1 cellular context compared by ENCODE assay signal in the genomic region with DNA sequence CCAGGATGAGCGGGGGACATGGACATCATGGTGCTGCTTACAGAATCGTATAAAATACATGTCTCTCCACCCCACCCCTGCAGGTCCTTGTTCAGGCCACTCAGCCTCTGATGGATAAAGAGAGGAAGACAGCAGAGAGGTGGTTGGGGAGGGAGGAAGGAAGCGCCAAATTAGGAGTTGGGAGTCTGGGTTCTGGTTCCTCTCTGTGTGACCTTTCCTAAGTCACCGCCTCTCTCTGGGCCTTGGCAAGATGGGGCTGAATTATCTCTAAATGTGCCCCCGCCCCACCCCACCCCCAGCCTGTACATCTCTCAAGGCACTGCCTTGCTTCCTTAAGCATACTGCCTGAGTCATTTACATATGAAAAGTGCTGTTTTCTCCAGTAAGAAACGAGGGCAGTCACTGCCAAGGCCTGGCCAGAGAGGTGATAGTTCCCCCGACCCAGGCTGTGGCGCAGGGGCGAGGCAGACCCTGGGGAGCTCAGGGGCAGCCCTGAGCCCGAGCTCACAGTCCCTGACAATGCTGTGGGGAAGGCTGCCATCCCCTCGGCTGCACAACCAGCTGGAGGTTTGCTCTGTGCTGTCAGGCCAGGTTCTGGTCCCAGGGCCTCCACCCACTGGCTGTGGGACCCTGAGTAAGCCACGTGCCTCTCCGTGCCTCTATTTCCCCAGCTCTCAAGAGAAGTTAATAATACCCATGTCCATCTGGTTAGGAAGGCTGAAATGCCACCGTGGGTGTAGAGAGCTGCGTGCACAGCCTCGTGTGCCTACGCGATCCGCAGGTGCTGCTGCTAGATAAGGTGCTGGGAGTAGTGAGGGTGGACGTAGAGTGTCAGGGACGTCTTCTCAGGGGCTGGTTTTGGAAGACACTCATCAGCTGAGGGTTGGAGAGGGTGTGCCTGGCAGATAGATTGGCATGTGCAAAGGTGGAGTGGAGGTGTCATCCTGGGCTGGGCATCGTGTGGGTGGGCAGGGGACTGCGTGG.
TF ChIP-seq lines count a peak whose summit lies in the region.

No MANE protein-coding gene starts in this region.

TF ChIP-seq in K562, 482 proteins besides CTCF, POLR2A, EP300 and RAD21 (continued from another document and continues in another):
- TF ChIP-seq POLR2AphosphoS5 (IDR thresholded peaks at IDR 0.05; ENCODE audit: control insufficient read depth, insufficient read depth, low read depth, low read length), result peak; percentile 66
- no peak for TF ChIP-seq STAT5B (CRISPR knock-in tag; IDR thresholded peaks at IDR 0.05)
- TF ChIP-seq, protein P1, sequence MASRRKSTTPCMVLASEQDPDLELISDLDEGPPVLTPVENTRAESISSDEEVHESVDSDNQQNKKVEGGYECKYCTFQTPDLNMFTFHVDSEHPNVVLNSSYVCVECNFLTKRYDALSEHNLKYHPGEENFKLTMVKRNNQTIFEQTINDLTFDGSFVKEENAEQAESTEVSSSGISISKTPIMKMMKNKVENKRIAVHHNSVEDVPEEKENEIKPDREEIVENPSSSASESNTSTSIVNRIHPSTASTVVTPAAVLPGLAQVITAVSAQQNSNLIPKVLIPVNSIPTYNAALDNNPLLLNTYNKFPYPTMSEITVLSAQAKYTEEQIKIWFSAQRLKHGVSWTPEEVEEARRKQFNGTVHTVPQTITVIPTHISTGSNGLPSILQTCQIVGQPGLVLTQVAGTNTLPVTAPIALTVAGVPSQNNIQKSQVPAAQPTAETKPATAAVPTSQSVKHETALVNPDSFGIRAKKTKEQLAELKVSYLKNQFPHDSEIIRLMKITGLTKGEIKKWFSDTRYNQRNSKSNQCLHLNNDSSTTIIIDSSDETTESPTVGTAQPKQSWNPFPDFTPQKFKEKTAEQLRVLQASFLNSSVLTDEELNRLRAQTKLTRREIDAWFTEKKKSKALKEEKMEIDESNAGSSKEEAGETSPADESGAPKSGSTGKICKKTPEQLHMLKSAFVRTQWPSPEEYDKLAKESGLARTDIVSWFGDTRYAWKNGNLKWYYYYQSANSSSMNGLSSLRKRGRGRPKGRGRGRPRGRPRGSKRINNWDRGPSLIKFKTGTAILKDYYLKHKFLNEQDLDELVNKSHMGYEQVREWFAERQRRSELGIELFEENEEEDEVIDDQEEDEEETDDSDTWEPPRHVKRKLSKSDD (conservative IDR thresholded peaks at IDR 0.05; ENCODE audit: low read length), result no peak
- TF ChIP-seq ARID1B (IDR thresholded peaks at IDR 0.05), result peak; percentile 94
- no peak for TF ChIP-seq RFX7 (CRISPR knock-in tag; IDR thresholded peaks at IDR 0.05)
- TF ChIP-seq DIDO1 (tag; IDR thresholded peaks at IDR 0.05; ENCODE audit: low read depth), result no peak
- TF ChIP-seq, protein P2, sequence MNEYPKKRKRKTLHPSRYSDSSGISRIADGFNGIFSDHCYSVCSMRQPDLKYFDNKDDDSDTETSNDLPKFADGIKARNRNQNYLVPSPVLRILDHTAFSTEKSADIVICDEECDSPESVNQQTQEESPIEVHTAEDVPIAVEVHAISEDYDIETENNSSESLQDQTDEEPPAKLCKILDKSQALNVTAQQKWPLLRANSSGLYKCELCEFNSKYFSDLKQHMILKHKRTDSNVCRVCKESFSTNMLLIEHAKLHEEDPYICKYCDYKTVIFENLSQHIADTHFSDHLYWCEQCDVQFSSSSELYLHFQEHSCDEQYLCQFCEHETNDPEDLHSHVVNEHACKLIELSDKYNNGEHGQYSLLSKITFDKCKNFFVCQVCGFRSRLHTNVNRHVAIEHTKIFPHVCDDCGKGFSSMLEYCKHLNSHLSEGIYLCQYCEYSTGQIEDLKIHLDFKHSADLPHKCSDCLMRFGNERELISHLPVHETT (CRISPR knock-in tag; conservative IDR thresholded peaks at IDR 0.05 in 1 of 2, IDR thresholded peaks at IDR 0.05 in 1 of 2), result no peak
- TF ChIP-seq, protein P3, sequence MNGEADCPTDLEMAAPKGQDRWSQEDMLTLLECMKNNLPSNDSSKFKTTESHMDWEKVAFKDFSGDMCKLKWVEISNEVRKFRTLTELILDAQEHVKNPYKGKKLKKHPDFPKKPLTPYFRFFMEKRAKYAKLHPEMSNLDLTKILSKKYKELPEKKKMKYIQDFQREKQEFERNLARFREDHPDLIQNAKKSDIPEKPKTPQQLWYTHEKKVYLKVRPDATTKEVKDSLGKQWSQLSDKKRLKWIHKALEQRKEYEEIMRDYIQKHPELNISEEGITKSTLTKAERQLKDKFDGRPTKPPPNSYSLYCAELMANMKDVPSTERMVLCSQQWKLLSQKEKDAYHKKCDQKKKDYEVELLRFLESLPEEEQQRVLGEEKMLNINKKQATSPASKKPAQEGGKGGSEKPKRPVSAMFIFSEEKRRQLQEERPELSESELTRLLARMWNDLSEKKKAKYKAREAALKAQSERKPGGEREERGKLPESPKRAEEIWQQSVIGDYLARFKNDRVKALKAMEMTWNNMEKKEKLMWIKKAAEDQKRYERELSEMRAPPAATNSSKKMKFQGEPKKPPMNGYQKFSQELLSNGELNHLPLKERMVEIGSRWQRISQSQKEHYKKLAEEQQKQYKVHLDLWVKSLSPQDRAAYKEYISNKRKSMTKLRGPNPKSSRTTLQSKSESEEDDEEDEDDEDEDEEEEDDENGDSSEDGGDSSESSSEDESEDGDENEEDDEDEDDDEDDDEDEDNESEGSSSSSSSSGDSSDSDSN (IDR thresholded peaks at IDR 0.05; ENCODE audit: borderline replicate concordance in 1 of 2, low read depth in 2 of 2, low read length in 2 of 2), result peak in 1 of 2 experiments; percentile 47; a peak in 1 of 4 replicates
- peak; percentile 83 for TF ChIP-seq SMARCA4 (IDR thresholded peaks at IDR 0.05)
- TF ChIP-seq RAD51 (IDR thresholded peaks at IDR 0.05; ENCODE audit: borderline replicate concordance, low read depth), result peak; percentile 10; the same call in 1 of the 2 replicates
- 0 out of 2 replicates have a peak, but pooled peaks have one; percentile 31 for TF ChIP-seq MYC (IDR thresholded peaks at IDR 0.05; ENCODE audit: low read depth, low read length)
- TF ChIP-seq MYC (CRISPR knock-in tag; IDR thresholded peaks at IDR 0.05; ENCODE audit: borderline replicate concordance, low read depth), result no peak
- no peak for TF ChIP-seq ZNF707 (CRISPR knock-in tag; conservative IDR thresholded peaks at IDR 0.05)
- TF ChIP-seq U2AF1 (optimal IDR thresholded peaks at IDR 0.05; ENCODE audit: low read depth, low read length), result no peak
- TF ChIP-seq SMARCC2 (IDR thresholded peaks at IDR 0.05; ENCODE audit: low read depth), result 0 out of 2 replicates have a peak, but pooled peaks have one; percentile 23
- TF ChIP-seq EGR1 (conservative IDR thresholded peaks at IDR 0.05), result peak; percentile 95
- TF ChIP-seq, protein P4, sequence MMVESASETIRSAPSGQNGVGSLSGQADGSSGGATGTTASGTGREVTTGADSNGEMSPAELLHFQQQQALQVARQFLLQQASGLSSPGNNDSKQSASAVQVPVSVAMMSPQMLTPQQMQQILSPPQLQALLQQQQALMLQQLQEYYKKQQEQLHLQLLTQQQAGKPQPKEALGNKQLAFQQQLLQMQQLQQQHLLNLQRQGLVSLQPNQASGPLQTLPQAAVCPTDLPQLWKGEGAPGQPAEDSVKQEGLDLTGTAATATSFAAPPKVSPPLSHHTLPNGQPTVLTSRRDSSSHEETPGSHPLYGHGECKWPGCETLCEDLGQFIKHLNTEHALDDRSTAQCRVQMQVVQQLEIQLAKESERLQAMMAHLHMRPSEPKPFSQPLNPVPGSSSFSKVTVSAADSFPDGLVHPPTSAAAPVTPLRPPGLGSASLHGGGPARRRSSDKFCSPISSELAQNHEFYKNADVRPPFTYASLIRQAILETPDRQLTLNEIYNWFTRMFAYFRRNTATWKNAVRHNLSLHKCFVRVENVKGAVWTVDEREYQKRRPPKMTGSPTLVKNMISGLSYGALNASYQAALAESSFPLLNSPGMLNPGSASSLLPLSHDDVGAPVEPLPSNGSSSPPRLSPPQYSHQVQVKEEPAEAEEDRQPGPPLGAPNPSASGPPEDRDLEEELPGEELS (CRISPR knock-in tag; IDR thresholded peaks at IDR 0.05; ENCODE audit: borderline replicate concordance), result 0 out of 2 replicates have a peak, but pooled peaks have one; percentile 17
- TF ChIP-seq, protein P5, sequence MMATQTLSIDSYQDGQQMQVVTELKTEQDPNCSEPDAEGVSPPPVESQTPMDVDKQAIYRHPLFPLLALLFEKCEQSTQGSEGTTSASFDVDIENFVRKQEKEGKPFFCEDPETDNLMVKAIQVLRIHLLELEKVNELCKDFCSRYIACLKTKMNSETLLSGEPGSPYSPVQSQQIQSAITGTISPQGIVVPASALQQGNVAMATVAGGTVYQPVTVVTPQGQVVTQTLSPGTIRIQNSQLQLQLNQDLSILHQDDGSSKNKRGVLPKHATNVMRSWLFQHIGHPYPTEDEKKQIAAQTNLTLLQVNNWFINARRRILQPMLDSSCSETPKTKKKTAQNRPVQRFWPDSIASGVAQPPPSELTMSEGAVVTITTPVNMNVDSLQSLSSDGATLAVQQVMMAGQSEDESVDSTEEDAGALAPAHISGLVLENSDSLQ (IDR thresholded peaks at IDR 0.05), result peak; percentile 52
- no peak for TF ChIP-seq NFATC3 (IDR thresholded peaks at IDR 0.05)
- peak in 1 of 2 experiments; percentile 45; a peak in 1 of 4 replicates for TF ChIP-seq RCOR1 (IDR thresholded peaks at IDR 0.05; ENCODE audit: borderline replicate concordance in 1 of 2, low read depth in 2 of 2, low read length in 2 of 2)
- TF ChIP-seq ZNF589 (CRISPR knock-in tag; IDR thresholded peaks at IDR 0.05; ENCODE audit: low read depth), result no peak
- TF ChIP-seq ZNF75A (CRISPR knock-in tag; IDR thresholded peaks at IDR 0.05), result no peak
- peak; percentile 24; the same call in 1 of the 2 replicates for TF ChIP-seq RNF2 (IDR thresholded peaks at IDR 0.05)
- TF ChIP-seq PHF8 (IDR thresholded peaks at IDR 0.05; ENCODE audit: borderline replicate concordance, low read length), result no peak
- TF ChIP-seq, protein P6, sequence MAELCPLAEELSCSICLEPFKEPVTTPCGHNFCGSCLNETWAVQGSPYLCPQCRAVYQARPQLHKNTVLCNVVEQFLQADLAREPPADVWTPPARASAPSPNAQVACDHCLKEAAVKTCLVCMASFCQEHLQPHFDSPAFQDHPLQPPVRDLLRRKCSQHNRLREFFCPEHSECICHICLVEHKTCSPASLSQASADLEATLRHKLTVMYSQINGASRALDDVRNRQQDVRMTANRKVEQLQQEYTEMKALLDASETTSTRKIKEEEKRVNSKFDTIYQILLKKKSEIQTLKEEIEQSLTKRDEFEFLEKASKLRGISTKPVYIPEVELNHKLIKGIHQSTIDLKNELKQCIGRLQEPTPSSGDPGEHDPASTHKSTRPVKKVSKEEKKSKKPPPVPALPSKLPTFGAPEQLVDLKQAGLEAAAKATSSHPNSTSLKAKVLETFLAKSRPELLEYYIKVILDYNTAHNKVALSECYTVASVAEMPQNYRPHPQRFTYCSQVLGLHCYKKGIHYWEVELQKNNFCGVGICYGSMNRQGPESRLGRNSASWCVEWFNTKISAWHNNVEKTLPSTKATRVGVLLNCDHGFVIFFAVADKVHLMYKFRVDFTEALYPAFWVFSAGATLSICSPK (IDR thresholded peaks at IDR 0.05; ENCODE audit: borderline replicate concordance), result no peak
- no peak for TF ChIP-seq ZNF23 (CRISPR knock-in tag; IDR thresholded peaks at IDR 0.05)
- TF ChIP-seq NEUROD1 (IDR thresholded peaks at IDR 0.05; ENCODE audit: borderline replicate concordance, low read depth, low read length, partially characterized antibody), result peak; percentile 46
- peak; percentile 64 for TF ChIP-seq NFIC (IDR thresholded peaks at IDR 0.05)
- TF ChIP-seq NCOA2 (IDR thresholded peaks at IDR 0.05; ENCODE audit: partially characterized antibody in 2 of 2), result no peak
- TF ChIP-seq, protein P7, sequence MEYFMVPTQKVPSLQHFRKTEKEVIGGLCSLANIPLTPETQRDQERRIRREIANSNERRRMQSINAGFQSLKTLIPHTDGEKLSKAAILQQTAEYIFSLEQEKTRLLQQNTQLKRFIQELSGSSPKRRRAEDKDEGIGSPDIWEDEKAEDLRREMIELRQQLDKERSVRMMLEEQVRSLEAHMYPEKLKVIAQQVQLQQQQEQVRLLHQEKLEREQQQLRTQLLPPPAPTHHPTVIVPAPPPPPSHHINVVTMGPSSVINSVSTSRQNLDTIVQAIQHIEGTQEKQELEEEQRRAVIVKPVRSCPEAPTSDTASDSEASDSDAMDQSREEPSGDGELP (CRISPR knock-in tag; IDR thresholded peaks at IDR 0.05; ENCODE audit: borderline replicate concordance), result peak; percentile 87
- TF ChIP-seq ZNF217 (CRISPR knock-in tag; IDR thresholded peaks at IDR 0.05), result 0 out of 2 replicates have a peak, but pooled peaks have one; percentile 64
- peak; percentile 85 for TF ChIP-seq BHLHE40 (IDR thresholded peaks at IDR 0.05; ENCODE audit: low read length)
- peak in 1 of 2 experiments; percentile 71; a peak in 2 of 4 replicates for TF ChIP-seq HDAC1 (IDR thresholded peaks at IDR 0.05)
- TF ChIP-seq, protein P8, sequence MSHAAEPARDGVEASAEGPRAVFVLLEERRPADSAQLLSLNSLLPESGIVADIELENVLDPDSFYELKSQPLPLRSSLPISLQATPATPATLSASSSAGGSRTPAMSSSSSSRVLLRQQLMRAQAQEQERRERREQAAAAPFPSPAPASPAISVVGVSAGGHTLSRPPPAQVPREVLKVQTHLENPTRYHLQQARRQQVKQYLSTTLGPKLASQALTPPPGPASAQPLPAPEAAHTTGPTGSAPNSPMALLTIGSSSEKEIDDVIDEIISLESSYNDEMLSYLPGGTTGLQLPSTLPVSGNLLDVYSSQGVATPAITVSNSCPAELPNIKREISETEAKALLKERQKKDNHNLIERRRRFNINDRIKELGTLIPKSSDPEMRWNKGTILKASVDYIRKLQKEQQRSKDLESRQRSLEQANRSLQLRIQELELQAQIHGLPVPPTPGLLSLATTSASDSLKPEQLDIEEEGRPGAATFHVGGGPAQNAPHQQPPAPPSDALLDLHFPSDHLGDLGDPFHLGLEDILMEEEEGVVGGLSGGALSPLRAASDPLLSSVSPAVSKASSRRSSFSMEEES (CRISPR knock-in tag; IDR thresholded peaks at IDR 0.05), result no peak
- peak in 1 of 2 experiments; percentile 72; a peak in 1 of 3 replicates for TF ChIP-seq CBX3 (IDR thresholded peaks at IDR 0.05; ENCODE audit: borderline replicate concordance in 1 of 2, low read length in 2 of 2)
- TF ChIP-seq ZNF766 (CRISPR knock-in tag; conservative IDR thresholded peaks at IDR 0.05), result no peak
- no peak for TF ChIP-seq SREBF1 (IDR thresholded peaks at IDR 0.05; ENCODE audit: borderline replicate concordance, low read depth, low read length)
- peak; percentile 64; the same call in 1 of the 2 replicates for TF ChIP-seq STAT5A (IDR thresholded peaks at IDR 0.05; ENCODE audit: borderline replicate concordance, low read length)
- TF ChIP-seq ZNF232 (CRISPR knock-in tag; IDR thresholded peaks at IDR 0.05), result peak; percentile 47; the same call in 1 of the 2 replicates
- TF ChIP-seq MTA2 (IDR thresholded peaks at IDR 0.05; ENCODE audit: low read depth), result peak; percentile 83
- 0 out of 2 replicates have a peak, but pooled peaks have one; percentile 56 for TF ChIP-seq MBD2 (IDR thresholded peaks at IDR 0.05; ENCODE audit: borderline replicate concordance, low read depth)
- TF ChIP-seq MCM7 (IDR thresholded peaks at IDR 0.05), result no peak
- peak; percentile 91 for TF ChIP-seq L3MBTL2 (IDR thresholded peaks at IDR 0.05)
- no peak for TF ChIP-seq WHSC1 (IDR thresholded peaks at IDR 0.05; ENCODE audit: low read length)
- no peak for TF ChIP-seq ZBTB17 (CRISPR knock-in tag; IDR thresholded peaks at IDR 0.05)
